In the genomic region with DNA sequence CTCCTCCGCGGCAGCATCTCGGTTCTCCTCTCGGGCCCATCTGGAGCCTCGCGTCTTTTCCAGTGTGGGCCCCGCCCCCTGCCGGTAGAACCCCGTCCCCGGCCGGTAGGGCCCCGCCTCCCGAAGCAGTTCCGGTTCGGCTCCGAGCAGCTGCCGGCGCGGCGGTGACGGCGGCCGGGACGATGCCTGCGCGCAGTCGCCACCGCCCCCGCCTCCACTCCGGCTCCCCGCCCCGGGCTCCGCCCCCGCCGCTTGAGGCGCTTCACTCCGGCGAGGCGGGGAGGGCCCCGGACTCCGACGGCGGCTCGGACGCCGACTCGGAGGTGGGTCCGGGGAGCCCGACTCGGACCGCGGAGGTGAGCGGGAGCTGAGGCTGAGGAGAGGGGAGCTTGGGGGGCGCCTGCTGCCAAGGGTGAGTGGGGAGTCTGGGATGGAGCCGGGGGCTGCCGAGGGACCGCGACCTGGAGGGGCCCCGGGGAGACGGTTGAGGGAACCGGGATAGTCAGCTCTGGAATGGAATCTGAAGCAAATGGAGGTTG, we compare ENCODE assay signal across 8 cellular contexts. TPM values are rescaled to one million over a fixed set of nuclear protein-coding genes. Genes with fewer than 3 reads are reported as not detected.
DNase-seq lines count a peak whose midpoint lies in the region; TF ChIP-seq lines count a peak whose summit lies in the region.

TSS of gene SAMD8 (plus strand) at position 290 of the 539 bp plus-strand sequence. CDS start 38,873 bp downstream, outside the sequence.

- peak within 1 kb of the TSS; percentile 58 for H3K14ac ChIP-seq in H9 (ENCODE audit: insufficient read depth, low read length)

- H2BK20ac ChIP-seq in H9 (ENCODE audit: low read depth, low read length, poor library complexity, severe bottlenecking) = no peak within 1 kb of the TSS

- TF ChIP-seq CTCF in H9 (conservative IDR thresholded peaks at IDR 0.05) (peak; percentile 45), tibial nerve (IDR thresholded peaks at IDR 0.05) (peak; percentile 50 to 84 (median 79))

- H4K5ac ChIP-seq in H9 (ENCODE audit: insufficient read length, low read depth, low read length) = no peak within 1 kb of the TSS

- peaks cover 7% of the 10 kb centered on the region for H3K23me2 ChIP-seq in H9 (ENCODE audit: insufficient read length, low read depth, low read length, poor library complexity, severe bottlenecking)

- H3K56ac ChIP-seq in H9 (ENCODE audit: insufficient read length, low read depth, low read length) = no peak within 1 kb of the TSS

- no peak within 1 kb of the TSS for H4K91ac ChIP-seq in H9 (ENCODE audit: insufficient read length, low read depth, low read length)

- H4K8ac ChIP-seq in H9 (replicated peaks; ENCODE audit: insufficient read length, low read depth, low read length) = no peak within 1 kb of the TSS

- H2BK120ac ChIP-seq in H9 (ENCODE audit: low read depth, low read length, poor library complexity, severe bottlenecking) = no peak within 1 kb of the TSS

- peak; percentile 45 to 96 for TF ChIP-seq EP300 in tibial nerve (IDR thresholded peaks at IDR 0.05)

- intact Hi-C loops in cardiac septum (cut with DNase I) = loop anchor here (5.0 kb wide), 2 partner anchors 76 to 116 kb away; no protein-coding TSS in a partner anchor

- peak within 1 kb of the TSS; percentile 90 to 98 for H3K4me3 Mint-ChIP-seq in H9

- H2AFZ ChIP-seq in H9 (ENCODE audit: low read length) = no peak within 1 kb of the TSS

- H4K20me1 ChIP-seq in H9 (ENCODE audit: control insufficient read depth, insufficient read depth, insufficient read length) = no peaks in the 10 kb centered on the region

- H3K27me3 Mint-ChIP-seq in H9 (ENCODE audit: low read depth) = no peaks in the 10 kb centered on the region; the same call in 1 of the 2 replicates

- H3K36me3 ChIP-seq in ES-I3 (ENCODE audit: insufficient read depth, low read length) (no peaks in the 10 kb centered on the region), tibial nerve (no peaks in the 10 kb centered on the region)

- no peak within 1 kb of the TSS for H2BK15ac ChIP-seq in H9 (ENCODE audit: low read depth, low read length)

- DNase-seq in H9 = no peak
- DNase-seq in NCI-H1105 (lab: John Stamatoyannopoulos, UW) = peak; percentile 72
- peak; percentile 94 to 97 (median 96) for DNase-seq in T-helper 1 cell
- DNase-seq in cardiac septum (ENCODE audit: low spot score) = peak; percentile 98
- DNase-seq in pons (ENCODE audit: low spot score) = peak; percentile 91
- peak; percentile 89 to 90 for DNase-seq in tibial nerve (ENCODE audit: low spot score in 2 of 2)

- no peaks in the 10 kb centered on the region; a peak in 1 of 7 replicates for H3K36me3 Mint-ChIP-seq in H9 (ENCODE audit: insufficient read depth in 1 of 3, low read depth in 3 of 3)

- peaks cover 13% of the 10 kb centered on the region for H3K4me1 ChIP-seq in ES-I3 (ENCODE audit: insufficient read depth, low read length)
- peaks cover 5% of the 10 kb centered on the region; the same call in 1 of the 2 replicates for H3K4me1 ChIP-seq in H9 (ENCODE audit: insufficient read depth, low read length)
- peaks cover 0 to 44% (median 21%) of the 10 kb centered on the region in 4 donors for H3K4me1 ChIP-seq in tibial nerve

- peak; percentile 84 to 95 for TF ChIP-seq POLR2A in tibial nerve (IDR thresholded peaks at IDR 0.05)

- H3K4me2 ChIP-seq in H9 (ENCODE audit: insufficient read depth, insufficient read length, low read length) = peak within 1 kb of the TSS; percentile 88

- peak within 1 kb of the TSS; percentile 95 to 98 (median 97) for H3K27ac Mint-ChIP-seq in H9

- no peak within 1 kb of the TSS for H2BK12ac ChIP-seq in H9 (ENCODE audit: insufficient read length, low read depth, low read length)

- H3K18ac ChIP-seq in H9 (ENCODE audit: insufficient read length, low read depth, low read length) = peak within 1 kb of the TSS; percentile 61

- H3K4ac ChIP-seq in H9 (ENCODE audit: low read depth, low read length) = no peak within 1 kb of the TSS

- peaks cover 0 to 2% of the 10 kb centered on the region in 2 experiments; a peak in 1 of 5 replicates for H3K9me3 Mint-ChIP-seq in H9

- no peaks in the 10 kb centered on the region for H3K27me3 ChIP-seq in H9 (ENCODE audit: insufficient read depth, low read length)
- H3K27me3 ChIP-seq in tibial nerve = no peaks in the 10 kb centered on the region

- no peak within 1 kb of the TSS for H2AK5ac ChIP-seq in H9 (ENCODE audit: insufficient read length, low read length)

- no CpG with 5 or more reads among the region's 61 CpGs for WGBS in H9 (ENCODE audit: extremely low coverage, insufficient read length, low lambda C conversion rate)
- WGBS in adipose tissue, 3 donors = 1% methylated on average over 46 to 61 of the region's 61 CpGs
- 0 to 1% methylated on average over 23 to 37 of the region's 61 CpGs for WGBS in tibial nerve, 2 donors

- H2BK5ac ChIP-seq in H9 (ENCODE audit: insufficient read length, low read length) = no peak within 1 kb of the TSS

- H3K79me2 ChIP-seq in H9 (ENCODE audit: insufficient read depth, low read length) = peaks cover 7% of the 10 kb centered on the region; the same call in 1 of the 2 replicates

- H3K9ac ChIP-seq in ES-I3 (ENCODE audit: low read depth, low read length) = peak within 1 kb of the TSS; percentile 83
- peak within 1 kb of the TSS; percentile 82 for H3K9ac ChIP-seq in H9 (ENCODE audit: extremely low read depth, insufficient read length, low read length)

- H3K27ac ChIP-seq in H9 (ENCODE audit: insufficient read length, low read depth, low read length) (peak within 1 kb of the TSS; percentile 76), adipose tissue (ENCODE audit: low read depth, low read length) (peak within 1 kb of the TSS; percentile 65), tibial nerve (peak within 1 kb of the TSS; percentile 89 to 99 (median 98))

- H3T11ph ChIP-seq in H9 (ENCODE audit: low read length) = no peak within 1 kb of the TSS

- H3K79me1 ChIP-seq in H9 (ENCODE audit: insufficient read depth, low read depth, low read length, poor library complexity, severe bottlenecking) = peaks cover 4% of the 10 kb centered on the region

- H3K4me3 ChIP-seq in tibial nerve = peak within 1 kb of the TSS; percentile 77 to 96 (median 89)

- no peak within 1 kb of the TSS for H3K23ac ChIP-seq in H9 (ENCODE audit: insufficient read length, low read depth, low read length)

- H3K4me1 Mint-ChIP-seq in H9 = peaks cover 32 to 40% of the 10 kb centered on the region in 2 experiments

- H3K9me3 ChIP-seq in ES-I3 (ENCODE audit: control insufficient read depth, insufficient read depth, low read length) = no peaks in the 10 kb centered on the region
- H3K9me3 ChIP-seq in H9 (ENCODE audit: control insufficient read depth, low read depth, low read length) = no peaks in the 10 kb centered on the region
- no peaks in the 10 kb centered on the region for H3K9me3 ChIP-seq in tibial nerve

RNA-seq across cellular contexts. Expression of gene SAMD8, which starts in this region (rescaled TPM):
- 16.7 and 18.8 TPM in 2 replicates for total RNA-seq in H9 (2021)
- polyA plus RNA-seq in adipose tissue = 10 to 100 TPM in 2 of 3 donors, 1 to 10 TPM in 1; 3.0 to 14.1 (median 10.9) TPM
- 25.7 TPM for total RNA-seq in cardiac septum
- 10 to 100 TPM; 46.5 to 62.0 (median 56.7) TPM for total RNA-seq in tibial nerve
